In the genomic region with DNA sequence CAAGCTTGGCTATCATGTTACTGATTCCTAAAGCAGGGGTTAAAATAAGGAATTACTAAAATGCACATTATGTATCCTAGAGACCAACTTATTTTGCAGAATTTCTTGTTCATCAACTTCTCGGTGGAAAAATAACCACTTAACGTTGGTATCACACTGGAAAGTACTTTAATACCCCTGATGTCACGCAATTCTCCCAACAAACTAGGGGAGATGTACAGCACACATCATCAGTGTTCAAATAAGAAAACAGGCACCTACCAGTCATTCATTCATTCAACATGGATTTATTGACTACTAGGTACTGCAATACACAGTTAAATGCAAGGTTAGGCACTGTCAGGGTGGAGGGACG, we compare ENCODE assay signal across 8 cellular contexts. TPM values are rescaled to one million over a fixed set of nuclear protein-coding genes. Genes with fewer than 3 reads are reported as not detected.
DNase-seq lines count a peak whose midpoint lies in the region; ATAC-seq and TF ChIP-seq lines count a peak whose summit lies in the region.

No MANE protein-coding gene starts in this region.

- CTCF ChIA-PET in mammary epithelial cell (lab: Charles Lee; ENCODE audit: low non-redundant PET): no interaction called here

- no peak for TF ChIP-seq CTCF in cardiac muscle cell (IDR thresholded peaks at IDR 0.05; ENCODE audit: low read depth, low read length)
- TF ChIP-seq CTCF in mammary epithelial cell (conservative IDR thresholded peaks at IDR 0.05 in 1 of 2, IDR thresholded peaks at IDR 0.05 in 1 of 2; ENCODE audit: extremely low read depth in 1 of 2, insufficient read depth in 1 of 2, low read depth in 1 of 2, low read length in 2 of 2): no peak
- TF ChIP-seq CTCF in mesothelial cell of epicardium (IDR thresholded peaks at IDR 0.05; ENCODE audit: unreplicated experiment): no peak
- no peak for TF ChIP-seq CTCF in vagina (IDR thresholded peaks at IDR 0.05)

- H3K4me2 ChIP-seq in mammary epithelial cell (ENCODE audit: insufficient read depth, low read depth, low read length): peak overlapping the region; percentile 89

- BruUV-seq in mammary epithelial cell (replicated peaks; lab: Mats Ljungman, UMichigan): no TSS peak

- DNase-seq in cardiac muscle cell (ENCODE audit: low read depth in 1 of 2, low spot score in 1 of 2): no peak
- no peak for DNase-seq in Right ventricle myocardium superior
- DNase-seq in mammary epithelial cell: no peak
- DNase-seq in mesothelial cell of epicardium (ENCODE audit: low spot score in 2 of 2, unreplicated experiment in 2 of 2): no peak
- no peak for DNase-seq in vagina (ENCODE audit: extremely low spot score in 2 of 2)
- no peak for DNase-seq in activated CD4-positive, CD25-positive, alpha-beta regulatory T cell (lab: John Stamatoyannopoulos, UW)
- no peak for DNase-seq in midbrain (lab: John Stamatoyannopoulos, UW)
- no peak for DNase-seq in left colon

- dilution Hi-C loops in mammary epithelial cell (cut with HindIII; ENCODE audit: low sequenced_read_pairs): loop anchor here (5.0 kb wide), 2 partner anchors 36 to 114 kb away; no protein-coding TSS in a partner anchor

- ATAC-seq in Right ventricle myocardium superior (ENCODE audit: poor library complexity) (no peak), left colon (no peak)

- H3K4me1 ChIP-seq in cardiac muscle cell (ENCODE audit: low read depth): peaks cover 6% of the 10 kb centered on the region
- H3K4me1 ChIP-seq in mammary epithelial cell (ENCODE audit: insufficient read depth, low read length): peaks cover 10% of the 10 kb centered on the region
- H3K4me1 ChIP-seq in vagina: peaks cover 14% of the 10 kb centered on the region

- in situ Hi-C loops in mammary epithelial cell (cut with MboI; ENCODE audit: low sequenced_read_pairs in 2 of 2): loop anchor here (5.0 to 10.0 kb wide), 2 partner anchors 114 to 136 kb away; no protein-coding TSS in a partner anchor

- no peaks in the 10 kb centered on the region for H4K20me1 ChIP-seq in mammary epithelial cell (ENCODE audit: insufficient read depth, low read length)

- H3K4me1 Mint-ChIP-seq in mesothelial cell of epicardium: peaks cover 23% of the 10 kb centered on the region

- H3K27me3 ChIP-seq in cardiac muscle cell (no peaks in the 10 kb centered on the region), mammary epithelial cell (ENCODE audit: insufficient read depth, low read length) (no peaks in the 10 kb centered on the region), vagina (no peaks in the 10 kb centered on the region)

- H3K36me3 ChIP-seq in cardiac muscle cell (peaks cover 36% of the 10 kb centered on the region), mammary epithelial cell (ENCODE audit: insufficient read depth, low read length) (peaks cover 31% of the 10 kb centered on the region), vagina (peaks cover 8 to 41% of the 10 kb centered on the region in 2 donors)

- peaks cover 17% of the 10 kb centered on the region for H3K36me3 Mint-ChIP-seq in mesothelial cell of epicardium

- H3K4me3 Mint-ChIP-seq in mesothelial cell of epicardium: peak overlapping the region; percentile 91

- no peaks in the 10 kb centered on the region for H3K9me3 ChIP-seq in cardiac muscle cell (ENCODE audit: low read depth)
- no peaks in the 10 kb centered on the region for H3K9me3 ChIP-seq in mammary epithelial cell (replicated peaks; ENCODE audit: insufficient read depth, low read length)
- no peaks in the 10 kb centered on the region for H3K9me3 ChIP-seq in vagina

- no peaks in the 10 kb centered on the region for H3K9me3 Mint-ChIP-seq in mesothelial cell of epicardium

- no peaks in the 10 kb centered on the region for H3K27me3 Mint-ChIP-seq in mesothelial cell of epicardium (ENCODE audit: low read depth)

- peak overlapping the region; percentile 85 for H3K9ac ChIP-seq in mammary epithelial cell (ENCODE audit: insufficient read depth, low read length)

- no peak for TF ChIP-seq POLR2A in vagina (IDR thresholded peaks at IDR 0.05)

- WGBS in mammary epithelial cell (ENCODE audit: low coverage, missing lambda C conversion rate): 0% methylated on average over 4 of the region's 4 CpGs

- H3K27ac Mint-ChIP-seq in mesothelial cell of epicardium: peak overlapping the region; percentile 80

- intact Hi-C loops in Right ventricle myocardium superior (cut with DNase I): no loop called here
- intact Hi-C loops in mammary epithelial cell (cut with micrococcal nuclease): loop anchor here (1.0 to 5.0 kb wide), 2 partner anchors 59 to 111 kb away; a partner anchor contains a TSS
- intact Hi-C loops in vagina (cut with DNase I): no loop called here
- intact Hi-C loops in left colon (cut with DNase I, micrococcal nuclease): no loop called here

- H3K79me2 ChIP-seq in mammary epithelial cell (ENCODE audit: insufficient read depth, low read length): peaks cover 21% of the 10 kb centered on the region

- H3K4me3 ChIP-seq in cardiac muscle cell (peak overlapping the region; percentile 34), mammary epithelial cell (replicated peaks in 1 of 3; ENCODE audit: insufficient read depth in 1 of 3, low read depth in 2 of 3, low read length in 3 of 3) (peak overlapping the region; percentile 73 to 90 (median 78)), vagina (peak overlapping the region; percentile 77 to 83)

- H2AFZ ChIP-seq in mammary epithelial cell (ENCODE audit: low read depth, low read length): peak overlapping the region; percentile 81

- H3K27ac ChIP-seq in cardiac muscle cell (peak overlapping the region; percentile 74), mammary epithelial cell (ENCODE audit: insufficient read depth, low read depth, low read length) (peak overlapping the region; percentile 50), vagina (peak overlapping the region; percentile 93)

RNA-seq across cellular contexts. Expression of a gene that starts 0.6 kb away (rescaled TPM):
- total RNA-seq in cardiac muscle cell (22.3 and 37.4 TPM in 2 replicates), Right ventricle myocardium superior (23.8 TPM), mammary epithelial cell (10 to 100 TPM; 31.3 to 36.8 TPM), mesothelial cell of epicardium (36.0 to 39.7 TPM (median 37.1 TPM) in 3 replicates), vagina (28.5 TPM), left colon (10 to 100 TPM; 38.7 to 41.0 TPM)
- polyA plus RNA-seq in cardiac muscle cell (19.0 and 19.6 TPM in 2 replicates), mammary epithelial cell (23.2 TPM)
- 12.4 TPM for polyA minus RNA-seq in mammary epithelial cell

RNA-seq across cellular contexts. Expression of a gene that starts 30.5 kb away (rescaled TPM):
- total RNA-seq in cardiac muscle cell (0.11 and 0.54 TPM in 2 replicates), Right ventricle myocardium superior (1.9 TPM), mammary epithelial cell (under 1 TPM in 1 of 2 donors, not detected in 1; 0.17 TPM), mesothelial cell of epicardium (0.18 to 0.38 TPM (median 0.36 TPM) in 3 replicates), vagina (0.49 TPM), left colon (under 1 TPM; 0.56 to 0.82 TPM)
- polyA plus RNA-seq in cardiac muscle cell (0.15 and 0.50 TPM in 2 replicates), mammary epithelial cell (0.09 TPM)
- polyA minus RNA-seq in mammary epithelial cell: not detected

RNA-seq across cellular contexts. Expression of a gene that starts 50.1 kb away (rescaled TPM):
- total RNA-seq in cardiac muscle cell: not detected in 2 replicates
- polyA plus RNA-seq in cardiac muscle cell: 0.43 and 1.7 TPM in 2 replicates
- total RNA-seq in Right ventricle myocardium superior: not detected
- total RNA-seq in mammary epithelial cell: under 1 TPM in 1 of 2 donors, not detected in 1; 0.45 TPM
- polyA plus RNA-seq in mammary epithelial cell: 0.16 TPM
- polyA minus RNA-seq in mammary epithelial cell: not detected
- total RNA-seq in mesothelial cell of epicardium: not detected in 3 replicates
- total RNA-seq in vagina: not detected
- not detected for total RNA-seq in left colon

RNA-seq across cellular contexts. Expression of a gene that starts 56.6 kb away (rescaled TPM):
- total RNA-seq in cardiac muscle cell: 0.53 TPM in 1 of 2 replicates, not detected in the other
- polyA plus RNA-seq in cardiac muscle cell: 0.11 TPM in 1 of 2 replicates, not detected in the other
- total RNA-seq in Right ventricle myocardium superior: not detected
- total RNA-seq in mammary epithelial cell: 1 to 10 TPM in 1 of 2 donors, under 1 TPM in 1; 0.67 to 2.0 TPM
- 1.1 TPM for polyA plus RNA-seq in mammary epithelial cell
- polyA minus RNA-seq in mammary epithelial cell: not detected
- not detected in 3 replicates for total RNA-seq in mesothelial cell of epicardium
- total RNA-seq in vagina: not detected
- total RNA-seq in left colon: not detected
